ENCODE assay signal across 23 cellular contexts in the genomic region with DNA sequence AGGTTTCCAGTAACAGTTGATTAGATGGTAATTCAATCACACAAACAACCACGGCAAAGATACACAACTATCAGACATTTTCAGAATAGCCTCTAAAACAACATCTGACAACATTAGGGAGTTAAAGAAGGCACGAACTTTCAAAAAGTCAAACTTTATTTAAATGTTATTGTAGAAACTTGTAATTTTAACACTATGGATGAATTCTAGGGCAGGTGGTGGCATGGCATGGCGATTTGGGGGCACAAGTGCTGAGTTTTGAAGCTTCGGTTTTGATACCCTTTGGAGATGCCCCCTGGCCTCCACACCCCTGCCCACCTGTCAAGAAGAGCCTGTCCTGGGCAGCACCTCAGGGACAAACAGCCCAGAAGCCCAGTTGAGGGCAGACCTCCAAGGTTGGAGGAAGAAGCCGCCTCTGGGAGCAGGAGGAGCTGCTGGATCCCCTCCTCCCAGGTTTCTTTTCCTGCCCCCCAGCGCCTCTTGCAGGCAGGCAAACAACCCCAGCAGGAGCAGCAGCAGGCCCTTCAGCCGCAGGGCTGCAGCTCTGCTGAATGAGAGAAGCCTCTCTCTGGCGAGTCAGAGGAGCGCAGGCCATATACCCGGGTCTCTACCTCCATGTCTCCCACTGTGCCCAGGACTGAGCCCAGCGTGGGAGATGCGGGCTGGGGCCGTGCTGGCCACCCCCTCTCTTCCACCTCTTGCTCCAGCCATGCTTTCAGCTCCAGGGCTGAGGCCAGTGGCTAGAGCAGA.
DNase-seq lines count a peak whose midpoint lies in the region; ATAC-seq, FAIRE-seq and TF ChIP-seq lines count a peak whose summit lies in the region.
"Had no signal": no experiment of that assay in that cellular context is flagged by ENCODE, and none has a peak within 500 bp of the region (broad histone marks: within the 10 kb centered on the region; RNA-seq: fewer than 3 reads in every experiment).

No MANE protein-coding gene starts in this region.

- no peak overlapping the region for H3K27ac ChIP-seq in CD4-positive, CD25-positive, alpha-beta regulatory T cell (ENCODE audit: insufficient read depth, low read length, poor library complexity, severe bottlenecking)
- H3K27ac ChIP-seq in K562 (ENCODE audit: extremely low read depth, low read depth, low read length), result no peak overlapping the region
- H3K27ac ChIP-seq in kidney (ENCODE audit: low read depth in 2 of 2, low read length in 2 of 2), result no peak overlapping the region
- H3K27ac ChIP-seq: PC-9, SJCRH30 had no signal

- peaks cover 6% of the 10 kb centered on the region for H3K27me3 Mint-ChIP-seq in CD4-positive, CD25-positive, alpha-beta regulatory T cell
- peaks cover 0 to 4% (median 3%) of the 10 kb centered on the region in 3 donors for H3K27me3 Mint-ChIP-seq in immature natural killer cell (ENCODE audit: low read depth in 3 of 3)
- H3K27me3 Mint-ChIP-seq: CD4-positive, alpha-beta T cell had no signal

- no peak for TF ChIP-seq CTCF in K562 (IDR thresholded peaks at IDR 0.05 in 2 of 3, conservative IDR thresholded peaks at IDR 0.05 in 1 of 3; ENCODE audit: insufficient read depth in 2 of 3, low read depth in 1 of 3, low read length in 3 of 3)
- TF ChIP-seq CTCF in kidney (IDR thresholded peaks at IDR 0.05; ENCODE audit: borderline replicate concordance, extremely low read depth, insufficient read depth), result no peak

- TF ChIP-seq RAD21 in K562 (CRISPR knock-in tag; conservative IDR thresholded peaks at IDR 0.05 in 1 of 2, IDR thresholded peaks at IDR 0.05 in 1 of 2), result no peak

- H3K36me3 Mint-ChIP-seq in CD4-positive, CD25-positive, alpha-beta regulatory T cell, result no peaks in the 10 kb centered on the region
- H3K36me3 Mint-ChIP-seq in immature natural killer cell, result peaks cover 0 to 4% (median 0%) of the 10 kb centered on the region in 3 donors

- no TSS peak for BruUV-seq in K562 (replicated peaks; lab: Mats Ljungman, UMichigan)

- no peak for DNase-seq in CD4-positive, CD25-positive, alpha-beta regulatory T cell
- DNase-seq in H7 (peak; percentile 68), K562 (ENCODE audit: extremely low read depth in 1 of 4, low spot score in 3 of 4) (peak in 1 of 4 experiments; percentile 44), immature natural killer cell (no peak), kidney (no peak), NAMALWA (ENCODE audit: low spot score) (no peak), DMS114 treated with DMSO at 0.1 percent for 48 hours (lab: John Stamatoyannopoulos, UW; ENCODE audit: unreplicated experiment) (no peak)
- DNase-seq: BE2C; CD4-positive, alpha-beta T cell; DMS79 treated with DMSO at 0.1 percent for 48 hours; Kasumi-1; MM.1S; NCI-H1092 treated with DMSO at 0.1 percent for 48 hours; NCI-H187; NCI-H2107; NCI-H226; NCI-H524 treated with DMSO at 0.1 percent for 48 hours; PC-9; SJCRH30 had no signal

- TF ChIP-seq POLR2A in K562 (conservative IDR thresholded peaks at IDR 0.05), result no peak

- H3K9me3 ChIP-seq in CD4-positive, CD25-positive, alpha-beta regulatory T cell (ENCODE audit: control insufficient read depth in 2 of 2, low read length in 2 of 2), result no peaks in the 10 kb centered on the region
- H3K9me3 ChIP-seq in K562 (replicated peaks; ENCODE audit: control insufficient read depth, insufficient read depth, low read depth, low read length) (no peaks in the 10 kb centered on the region), kidney (ENCODE audit: control insufficient read depth in 1 of 2, low read length in 2 of 2) (no peaks in the 10 kb centered on the region)
- H3K9me3 ChIP-seq: BE2C, HAP-1, SJCRH30 had no signal

- peak overlapping the region in 2 of 3 donors; percentile 2 to 35 for H3K27ac Mint-ChIP-seq in CD4-positive, CD25-positive, alpha-beta regulatory T cell
- peak overlapping the region; percentile 9 to 92 (median 56) for H3K27ac Mint-ChIP-seq in immature natural killer cell
- H3K27ac Mint-ChIP-seq: CD4-positive, alpha-beta T cell; IgD-negative memory B cell had no signal

- no peaks in the 10 kb centered on the region for H3K79me2 ChIP-seq in K562 (ENCODE audit: control insufficient read depth, insufficient read depth, low read length)

- no peak for ATAC-seq in CD4-positive, CD25-positive, alpha-beta regulatory T cell (ENCODE audit: low read depth in 2 of 2)
- ATAC-seq in K562, result peak; percentile 7
- ATAC-seq in HG03571 (IDR thresholded peaks at IDR 0.05; ENCODE audit: unreplicated experiment), result no peak

- no peak for FAIRE-seq in K562 (lab: Jason Lieb, UNC)
- FAIRE-seq in kidney (lab: Jason Lieb, UNC), result no peak
- FAIRE-seq: HTR-8/SVneo had no signal

- no peak overlapping the region for H2AFZ ChIP-seq in K562 (ENCODE audit: low read depth, low read length)
- H2AFZ ChIP-seq: PC-9 had no signal

- no peak overlapping the region for H3K4me2 ChIP-seq in K562 (ENCODE audit: insufficient read depth, low read length)
- H3K4me2 ChIP-seq: PC-9 had no signal

- no peak overlapping the region for H3K4me3 Mint-ChIP-seq in CD4-positive, CD25-positive, alpha-beta regulatory T cell
- H3K4me3 Mint-ChIP-seq in immature natural killer cell, result no peak overlapping the region
- H3K4me3 Mint-ChIP-seq: CD4-positive, alpha-beta T cell; IgD-negative memory B cell had no signal

- H4K20me1 ChIP-seq in K562 (replicated peaks; ENCODE audit: control insufficient read depth, insufficient read depth, low read length), result peaks cover 39% of the 10 kb centered on the region

- H3K9me3 Mint-ChIP-seq in CD4-positive, CD25-positive, alpha-beta regulatory T cell, result no peaks in the 10 kb centered on the region
- peaks cover 0 to 2% (median 0%) of the 10 kb centered on the region in 6 donors for H3K9me3 Mint-ChIP-seq in immature natural killer cell
- H3K9me3 Mint-ChIP-seq: CD4-positive, alpha-beta T cell; IgD-negative memory B cell had no signal

- POLR2A ChIA-PET in K562 (lab: Yijun Ruan, JAX), result interaction anchor here (0.7 to 2.6 kb wide), 12 partner anchors 9 to 198 kb away, joined by 3 to 15 read pairs (median 6); no protein-coding TSS in a partner anchor

- TF ChIP-seq EP300 in K562 (IDR thresholded peaks at IDR 0.05; ENCODE audit: low read length), result no peak

- H3K9me1 ChIP-seq in K562 (ENCODE audit: control insufficient read depth, insufficient read depth, low read length), result peaks cover 6% of the 10 kb centered on the region

- peaks cover 36% of the 10 kb centered on the region for H3K4me1 ChIP-seq in CD4-positive, CD25-positive, alpha-beta regulatory T cell (ENCODE audit: control insufficient read depth, insufficient read depth, low read length, poor library complexity, severe bottlenecking)
- H3K4me1 ChIP-seq in K562 (replicated peaks in 1 of 2; ENCODE audit: control insufficient read depth in 2 of 2, insufficient read depth in 2 of 2, low read length in 2 of 2) (peaks cover 0 to 3% of the 10 kb centered on the region in 2 experiments; a peak in 1 of 5 replicates), kidney (ENCODE audit: control insufficient read depth in 1 of 2, insufficient read depth in 1 of 2, low read depth in 1 of 2, low read length in 2 of 2) (no peaks in the 10 kb centered on the region)
- H3K4me1 ChIP-seq: BE2C, HAP-1, SJCRH30 had no signal

- under 1% methylated on average over 13 of the region's 13 CpGs for WGBS in K562 (ENCODE audit: insufficient coverage, low coverage, missing lambda C conversion rate)

- no peaks in the 10 kb centered on the region for H3K27me3 ChIP-seq in CD4-positive, CD25-positive, alpha-beta regulatory T cell (ENCODE audit: control insufficient read depth, insufficient read depth, low read length)
- H3K27me3 ChIP-seq in H7 (ENCODE audit: control insufficient read depth, insufficient read depth, low read length) (peaks cover 20% of the 10 kb centered on the region), K562 (ENCODE audit: control insufficient read depth in 2 of 2, insufficient read depth in 2 of 2, low read length in 2 of 2) (peaks cover 29 to 30% of the 10 kb centered on the region in 2 experiments; a peak in 4 of 5 replicates)

- intact Hi-C loops in K562 (cut with micrococcal nuclease) (no loop called here), kidney (cut with DNase I) (no loop called here)

- H3K4me1 Mint-ChIP-seq in CD4-positive, CD25-positive, alpha-beta regulatory T cell, result peaks cover 8 to 39% (median 19%) of the 10 kb centered on the region in 4 donors
- peaks cover 46 to 48% of the 10 kb centered on the region in 2 donors for H3K4me1 Mint-ChIP-seq in immature natural killer cell
- H3K4me1 Mint-ChIP-seq: IgD-negative memory B cell had no signal

- H3K9ac ChIP-seq in K562 (ENCODE audit: insufficient read depth in 1 of 2, low read depth in 2 of 2, low read length in 2 of 2) (peak overlapping the region in 1 of 2 experiments; percentile 15; a peak in 2 of 4 replicates), kidney (ENCODE audit: low read length in 2 of 2) (no peak overlapping the region)

- in situ Hi-C loops in K562 (cut with MboI), result no loop called here

- H3K4me3 ChIP-seq in CD4-positive, CD25-positive, alpha-beta regulatory T cell (ENCODE audit: low read depth, low read length), result no peak overlapping the region
- H3K4me3 ChIP-seq in H7 (ENCODE audit: insufficient read depth, low read depth, low read length) (no peak overlapping the region), K562 (no peak overlapping the region), kidney (ENCODE audit: low read length in 2 of 2) (no peak overlapping the region)
- H3K4me3 ChIP-seq: HAP-1, PC-9, SJCRH30 had no signal

- H3K36me3 ChIP-seq in CD4-positive, CD25-positive, alpha-beta regulatory T cell (ENCODE audit: control insufficient read depth, insufficient read depth, low read length), result no peaks in the 10 kb centered on the region
- H3K36me3 ChIP-seq in H7 (replicated peaks; ENCODE audit: control insufficient read depth, insufficient read depth, low read length) (no peaks in the 10 kb centered on the region), K562 (ENCODE audit: control insufficient read depth, insufficient read depth, low read length) (no peaks in the 10 kb centered on the region), kidney (ENCODE audit: control insufficient read depth in 1 of 2, insufficient read depth in 2 of 2, low read length in 2 of 2) (no peaks in the 10 kb centered on the region)
- H3K36me3 ChIP-seq: BE2C, HAP-1, SJCRH30 had no signal

- CTCF ChIA-PET in K562 (lab: Yijun Ruan, JAX; ENCODE audit: low intra/inter-chr PET ratio), result interaction anchor here (0.7 to 6.2 kb wide), 4 partner anchors 14 to 158 kb away, joined by 3 to 69 read pairs (median 4); no protein-coding TSS in a partner anchor

TF ChIP-seq in K562, 482 proteins besides CTCF, POLR2A, EP300 and RAD21 (continues in another document):
- TF ChIP-seq TBP (optimal IDR thresholded peaks at IDR 0.05; ENCODE audit: low read depth, low read length), result no peak
- no peak for TF ChIP-seq TSC22D4 (tag; IDR thresholded peaks at IDR 0.05)
- TF ChIP-seq JUNB (CRISPR knock-in tag; conservative IDR thresholded peaks at IDR 0.05), result no peak
- no peak for TF ChIP-seq TCF7 (IDR thresholded peaks at IDR 0.05; ENCODE audit: borderline replicate concordance)
- TF ChIP-seq KAT8 (IDR thresholded peaks at IDR 0.05; ENCODE audit: low read depth), result no peak
- no peak for TF ChIP-seq SETDB1 (IDR thresholded peaks at IDR 0.05; ENCODE audit: low read length)
- TF ChIP-seq ELF1 (tag; IDR thresholded peaks at IDR 0.05), result no peak
